Comparison of ENCODE assay signal across 29 cellular contexts in genomic region chr7:13541326-13541725, GRCh38.
"Had no signal": no experiment of that assay in that cellular context is flagged by ENCODE, and none has a peak within 500 bp of the region (broad histone marks: within the 10 kb centered on the region; RNA-seq: fewer than 3 reads in every experiment).

No MANE protein-coding gene starts in this region.

- H3K9me3 ChIP-seq: left lung, lower lobe of right lung, pancreas, prostate gland, spleen, suprapubic skin, thoracic aorta, tibial nerve, uterus had no signal

- ATAC-seq: left colon; left lung; lower lobe of right lung; naive thymus-derived CD8-positive, alpha-beta T cell; pancreas; right cardiac atrium; sciatic nerve; stimulated activated effector memory CD8-positive, alpha-beta T cell treated with anti-CD3 and anti-CD28 coated beads, Interleukin-12 subunit alpha, Interleukin-12 subunit beta, amount 100 ng/mL, for 72 hours had no signal

- H3K4me3 Mint-ChIP-seq: immature natural killer cell; naive thymus-derived CD8-positive, alpha-beta T cell; nephron; neural crest cell; stimulated activated effector memory CD8-positive, alpha-beta T cell treated with anti-CD3 and anti-CD28 coated beads, Interleukin-12 subunit alpha, Interleukin-12 subunit beta, amount 100 ng/mL, for 72 hours; stimulated activated naive CD8-positive, alpha-beta T cell treated with anti-CD3 and anti-CD28 coated beads, Interleukin-15, Interleukin-2, amounts not matched to agents 100 ng/mL and 50 ng/mL, for 24 hours; type B pancreatic cell had no signal

- H3K27ac ChIP-seq: left lung, lower lobe of right lung, pancreas, prostate gland, skin epidermis, spleen, suprapubic skin, thoracic aorta, tibial nerve, uterus had no signal

- H3K27me3 ChIP-seq: left lung, pancreas, spleen, suprapubic skin, tibial nerve, uterus had no signal

- H3K27ac Mint-ChIP-seq: immature natural killer cell; naive thymus-derived CD8-positive, alpha-beta T cell; nephron; stimulated activated effector memory CD8-positive, alpha-beta T cell treated with anti-CD3 and anti-CD28 coated beads, Interleukin-12 subunit alpha, Interleukin-12 subunit beta, amount 100 ng/mL, for 72 hours; stimulated activated naive CD8-positive, alpha-beta T cell treated with anti-CD3 and anti-CD28 coated beads, Interleukin-15, Interleukin-2, amounts not matched to agents 100 ng/mL and 50 ng/mL, for 24 hours; type B pancreatic cell had no signal

- H3K36me3 Mint-ChIP-seq: immature natural killer cell; naive thymus-derived CD8-positive, alpha-beta T cell; stimulated activated effector memory CD8-positive, alpha-beta T cell treated with anti-CD3 and anti-CD28 coated beads, Interleukin-12 subunit alpha, Interleukin-12 subunit beta, amount 100 ng/mL, for 72 hours; type B pancreatic cell had no signal

- H3K4me1 ChIP-seq: left lung, lower lobe of right lung, pancreas, prostate gland, spleen, suprapubic skin, tibial nerve, uterus had no signal

- H3K4me1 Mint-ChIP-seq: immature natural killer cell; naive thymus-derived CD8-positive, alpha-beta T cell; nephron; neural crest cell; stimulated activated effector memory CD8-positive, alpha-beta T cell treated with anti-CD3 and anti-CD28 coated beads, Interleukin-12 subunit alpha, Interleukin-12 subunit beta, amount 100 ng/mL, for 72 hours had no signal

- H3K4me3 ChIP-seq: left lung, lower lobe of right lung, pancreas, prostate gland, skin epidermis, spleen, suprapubic skin, thoracic aorta, tibial nerve, uterus had no signal

- H3K27me3 Mint-ChIP-seq: naive thymus-derived CD8-positive, alpha-beta T cell; stimulated activated naive CD8-positive, alpha-beta T cell treated with anti-CD3 and anti-CD28 coated beads, Interleukin-15, Interleukin-2, amounts not matched to agents 100 ng/mL and 50 ng/mL, for 24 hours; type B pancreatic cell had no signal

- H3K36me3 ChIP-seq: left lung, lower lobe of right lung, pancreas, prostate gland, spleen, suprapubic skin, thoracic aorta, tibial nerve, uterus had no signal

- FAIRE-seq: islet of Langerhans, kidney had no signal

- H3K9me3 Mint-ChIP-seq: naive thymus-derived CD8-positive, alpha-beta T cell; nephron; neural crest cell; stimulated activated effector memory CD8-positive, alpha-beta T cell treated with anti-CD3 and anti-CD28 coated beads, Interleukin-12 subunit alpha, Interleukin-12 subunit beta, amount 100 ng/mL, for 72 hours; stimulated activated naive CD8-positive, alpha-beta T cell treated with anti-CD3 and anti-CD28 coated beads, Interleukin-15, Interleukin-2, amounts not matched to agents 100 ng/mL and 50 ng/mL, for 24 hours; type B pancreatic cell had no signal

- DNase-seq: immature natural killer cell; kidney; left colon; left lung; lower lobe of right lung; mammary epithelial cell; mesenchymal stem cell; naive thymus-derived CD8-positive, alpha-beta T cell; nucleus accumbens; pancreas; posterior cingulate gyrus; retina; right cardiac atrium; spleen; stimulated activated CD4-positive, alpha-beta T cell treated with anti-CD3 and anti-CD28 coated beads, Interleukin-4, amount 100 ng/mL, for 24 hours; stimulated activated naive CD4-positive, alpha-beta T cell; uterus had no signal
